Comparison of ENCODE assay signal across 8 cellular contexts in the genomic region with DNA sequence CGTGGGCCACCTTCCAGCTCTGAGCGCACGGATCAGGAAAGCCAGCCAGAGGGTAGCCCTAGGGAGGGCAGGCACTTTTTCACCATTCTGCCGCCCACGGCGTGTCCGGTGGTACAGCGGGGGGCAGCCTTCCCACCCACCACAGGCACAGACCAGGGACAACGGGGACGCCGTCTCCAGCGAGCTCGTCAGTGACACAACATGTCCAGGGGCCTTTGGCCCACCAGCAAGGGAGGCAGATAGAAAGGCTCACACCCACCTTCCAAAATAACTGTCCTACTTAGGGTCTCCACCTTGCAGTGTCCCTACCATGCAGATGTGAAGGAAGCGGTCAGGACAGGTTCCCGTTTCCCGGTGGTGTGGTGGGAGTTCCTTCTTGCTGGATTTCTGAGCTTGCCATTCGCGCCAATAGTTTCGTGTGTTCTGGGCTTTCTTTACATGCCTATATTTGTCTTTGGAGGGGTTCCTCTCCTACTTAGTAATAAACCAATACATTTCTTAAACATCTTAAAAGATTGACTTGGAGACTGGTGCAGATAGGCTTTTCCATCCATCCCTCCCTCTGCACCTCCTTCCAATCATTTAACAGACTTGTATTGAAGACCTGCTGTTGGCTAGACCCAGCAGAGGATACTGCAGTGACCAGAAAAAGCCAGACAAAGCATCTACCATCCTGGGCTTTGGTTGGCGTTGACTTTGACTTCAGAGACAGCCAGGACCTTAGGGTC. TPM values are rescaled to one million over a fixed set of nuclear protein-coding genes. Genes with fewer than 3 reads are reported as not detected.
A peak's percentile ranks its signal among the peaks of the same experiment; 100 is the strongest.
DNase-seq lines count a peak whose midpoint lies in the region; ATAC-seq and TF ChIP-seq lines count a peak whose summit lies in the region.

No MANE protein-coding gene starts in this region.

- no peaks in the 10 kb centered on the region for H3K9me3 ChIP-seq in hepatocyte (ENCODE audit: low read depth)

- H3K4me3 Mint-ChIP-seq in activated T-helper 1 cell treated with anti-CD3 and anti-CD28 coated beads, Interleukin-12 subunit alpha, Interleukin-12 subunit beta, Interleukin-2, Interleukin-4 antibody, amounts not matched to agents 30 ng/mL and 10 ng/mL and 1 ng/mL, durations not matched to agents 14 hours and 24 hours and 36 hours: peak overlapping the region; percentile 93
- H3K4me3 Mint-ChIP-seq in stimulated activated naive B cell treated with anti-CD40 and anti-IgM and Interleukin-4, amounts not matched to agents 10 μg/mL and 1 μg/mL and 100 μg/mL, for 72 hours: peak overlapping the region; percentile 91 to 94

- H3K79me2 ChIP-seq in hepatocyte: peaks cover 56% of the 10 kb centered on the region

- no peak for DNase-seq in GM06990 (ENCODE audit: extremely low read depth, insufficient read length)
- DNase-seq in activated T-helper 1 cell treated with anti-CD3 and anti-CD28 coated beads, Interleukin-12 subunit alpha, Interleukin-12 subunit beta, Interleukin-2, Interleukin-4 antibody, amounts not matched to agents 30 ng/mL and 10 ng/mL and 1 ng/mL, durations not matched to agents 14 hours and 24 hours and 36 hours (ENCODE audit: low spot score): no peak
- peak; percentile 10 for DNase-seq in hepatocyte (ENCODE audit: low spot score)
- DNase-seq in stimulated activated naive B cell treated with anti-CD40 and anti-IgM and Interleukin-4, amounts not matched to agents 10 μg/mL and 1 μg/mL and 100 μg/mL, for 72 hours: no peak
- no peak for DNase-seq in anterior cingulate cortex (lab: John Stamatoyannopoulos, UW)
- DNase-seq in 8988T: no peak

- intact Hi-C loops in activated T-helper 1 cell treated with anti-CD3 and anti-CD28 coated beads, Interleukin-12 subunit alpha, Interleukin-12 subunit beta, Interleukin-2, Interleukin-4 antibody, amounts not matched to agents 30 ng/mL and 10 ng/mL and 1 ng/mL, durations not matched to agents 14 hours and 24 hours and 36 hours (cut with micrococcal nuclease): loop anchor here (1.0 to 5.0 kb wide), 6 partner anchors 35 to 460 kb away; a partner anchor contains a TSS

- no peaks in the 10 kb centered on the region for H3K9me3 Mint-ChIP-seq in activated T-helper 1 cell treated with anti-CD3 and anti-CD28 coated beads, Interleukin-12 subunit alpha, Interleukin-12 subunit beta, Interleukin-2, Interleukin-4 antibody, amounts not matched to agents 30 ng/mL and 10 ng/mL and 1 ng/mL, durations not matched to agents 14 hours and 24 hours and 36 hours
- no peaks in the 10 kb centered on the region for H3K9me3 Mint-ChIP-seq in stimulated activated naive B cell treated with anti-CD40 and anti-IgM and Interleukin-4, amounts not matched to agents 10 μg/mL and 1 μg/mL and 100 μg/mL, for 72 hours

- H3K27me3 Mint-ChIP-seq in activated T-helper 1 cell treated with anti-CD3 and anti-CD28 coated beads, Interleukin-12 subunit alpha, Interleukin-12 subunit beta, Interleukin-2, Interleukin-4 antibody, amounts not matched to agents 30 ng/mL and 10 ng/mL and 1 ng/mL, durations not matched to agents 14 hours and 24 hours and 36 hours (ENCODE audit: insufficient read depth): no peaks in the 10 kb centered on the region
- H3K27me3 Mint-ChIP-seq in stimulated activated naive B cell treated with anti-CD40 and anti-IgM and Interleukin-4, amounts not matched to agents 10 μg/mL and 1 μg/mL and 100 μg/mL, for 72 hours: no peaks in the 10 kb centered on the region

- H3K27ac ChIP-seq in hepatocyte: peak overlapping the region; percentile 99

- peaks cover 23% of the 10 kb centered on the region for H3K4me1 ChIP-seq in hepatocyte (ENCODE audit: insufficient read depth)

- TF ChIP-seq CTCF in GM06990 (IDR thresholded peaks at IDR 0.05; ENCODE audit: insufficient read depth, low read length, poor library complexity, severe bottlenecking) (no peak), hepatocyte (IDR thresholded peaks at IDR 0.05; ENCODE audit: poor library complexity) (no peak)

- H3K4me3 ChIP-seq in GM06990 (replicated peaks; ENCODE audit: low read depth, low read length) (peak overlapping the region; percentile 81), hepatocyte (peak overlapping the region; percentile 78)

- peak; percentile 2 for ATAC-seq in HG03025 (IDR thresholded peaks at IDR 0.05; ENCODE audit: low FRiP score, unreplicated experiment)
- peak; percentile 28 to 33 for ATAC-seq in stimulated activated naive B cell treated with anti-CD40 and anti-IgM and Interleukin-4, amounts not matched to agents 10 μg/mL and 1 μg/mL and 100 μg/mL, for 72 hours (replicated peaks)
- ATAC-seq in HG03045 (IDR thresholded peaks at IDR 0.05; ENCODE audit: unreplicated experiment): no peak

- peaks cover 22% of the 10 kb centered on the region for H3K36me3 Mint-ChIP-seq in activated T-helper 1 cell treated with anti-CD3 and anti-CD28 coated beads, Interleukin-12 subunit alpha, Interleukin-12 subunit beta, Interleukin-2, Interleukin-4 antibody, amounts not matched to agents 30 ng/mL and 10 ng/mL and 1 ng/mL, durations not matched to agents 14 hours and 24 hours and 36 hours (ENCODE audit: low read depth)
- H3K36me3 Mint-ChIP-seq in stimulated activated naive B cell treated with anti-CD40 and anti-IgM and Interleukin-4, amounts not matched to agents 10 μg/mL and 1 μg/mL and 100 μg/mL, for 72 hours: peaks cover 11 to 20% of the 10 kb centered on the region in 2 donors

- H3K9me2 ChIP-seq in hepatocyte (replicated peaks; ENCODE audit: insufficient read depth): no peaks in the 10 kb centered on the region

- H3K36me3 ChIP-seq in GM06990 (ENCODE audit: control insufficient read depth, insufficient read depth, low read length) (peaks cover 4% of the 10 kb centered on the region), hepatocyte (replicated peaks; ENCODE audit: insufficient read depth, low read depth) (no peaks in the 10 kb centered on the region)

- H3K27me3 ChIP-seq in GM06990 (replicated peaks; ENCODE audit: control insufficient read depth, insufficient read depth, low read length) (no peaks in the 10 kb centered on the region), hepatocyte (no peaks in the 10 kb centered on the region)

- H3K4me1 Mint-ChIP-seq in activated T-helper 1 cell treated with anti-CD3 and anti-CD28 coated beads, Interleukin-12 subunit alpha, Interleukin-12 subunit beta, Interleukin-2, Interleukin-4 antibody, amounts not matched to agents 30 ng/mL and 10 ng/mL and 1 ng/mL, durations not matched to agents 14 hours and 24 hours and 36 hours (ENCODE audit: low read depth): peaks cover 28% of the 10 kb centered on the region
- H3K4me1 Mint-ChIP-seq in stimulated activated naive B cell treated with anti-CD40 and anti-IgM and Interleukin-4, amounts not matched to agents 10 μg/mL and 1 μg/mL and 100 μg/mL, for 72 hours: peaks cover 26 to 39% of the 10 kb centered on the region in 2 donors

- WGBS in hepatocyte (ENCODE audit: low lambda C conversion rate, missing lambda C conversion rate): 10% methylated on average over 20 of the region's 20 CpGs

- H3K27ac Mint-ChIP-seq in activated T-helper 1 cell treated with anti-CD3 and anti-CD28 coated beads, Interleukin-12 subunit alpha, Interleukin-12 subunit beta, Interleukin-2, Interleukin-4 antibody, amounts not matched to agents 30 ng/mL and 10 ng/mL and 1 ng/mL, durations not matched to agents 14 hours and 24 hours and 36 hours: peak overlapping the region; percentile 94
- H3K27ac Mint-ChIP-seq in stimulated activated naive B cell treated with anti-CD40 and anti-IgM and Interleukin-4, amounts not matched to agents 10 μg/mL and 1 μg/mL and 100 μg/mL, for 72 hours: peak overlapping the region; percentile 95

- peak overlapping the region; percentile 76 for H3K4me2 ChIP-seq in hepatocyte

- H2AFZ ChIP-seq in hepatocyte: peak overlapping the region; percentile 84

- peaks cover 20% of the 10 kb centered on the region for H4K20me1 ChIP-seq in hepatocyte (ENCODE audit: insufficient read depth, poor library complexity, severe bottlenecking)

RNA-seq across cellular contexts. Expression of a gene that starts 0.9 kb away (rescaled TPM):
- 32.4 and 35.2 TPM in 2 replicates for total RNA-seq in activated T-helper 1 cell treated with anti-CD3 and anti-CD28 coated beads, Interleukin-12 subunit alpha, Interleukin-12 subunit beta, Interleukin-2, Interleukin-4 antibody, amounts not matched to agents 30 ng/mL and 10 ng/mL and 1 ng/mL, durations not matched to agents 14 hours and 24 hours and 36 hours
- total RNA-seq in hepatocyte: 13.0 and 19.3 TPM in 2 replicates
- 27.9 and 30.1 TPM in 2 replicates for polyA plus RNA-seq in hepatocyte
